Comparison of ENCODE assay signal across 26 cellular contexts in genomic region chr10:3397231-3397630, GRCh38.
A peak's percentile ranks its signal among the peaks of the same experiment; 100 is the strongest.
DNase-seq lines count a peak whose midpoint lies in the region; FAIRE-seq and TF ChIP-seq lines count a peak whose summit lies in the region.
"Had no signal": no experiment of that assay in that cellular context is flagged by ENCODE, and none has a peak within 500 bp of the region (broad histone marks: within the 10 kb centered on the region; RNA-seq: fewer than 3 reads in every experiment).

No MANE protein-coding gene starts in this region.

- CTCF ChIA-PET in OCI-LY7 (lab: Charles Lee; ENCODE audit: unreplicated experiment): no interaction called here

- H4K91ac ChIP-seq in neuronal stem cell (ENCODE audit: low read depth, low read length, poor library complexity): no peak overlapping the region

- peak overlapping the region; percentile 38 for H2BK120ac ChIP-seq in neuronal stem cell (ENCODE audit: low read depth, low read length)

- no peak overlapping the region for H3K9ac ChIP-seq in neuronal stem cell (ENCODE audit: low read depth, low read length, poor library complexity)
- H3K9ac ChIP-seq: KMS-11 had no signal

- H2AK5ac ChIP-seq in neuronal stem cell (ENCODE audit: low read depth, low read length): no peak overlapping the region

- DNase-seq in Caki2 (ENCODE audit: low read depth) (peak; percentile 46), HT1080 (ENCODE audit: low read depth) (peak; percentile 27), bronchial epithelial cell (ENCODE audit: low read depth) (peak; percentile 51), neuronal stem cell (ENCODE audit: low spot score) (no peak), T-helper 9 cell (no peak), MV-4-11 (lab: John Stamatoyannopoulos, UW) (no peak), OCI-LY7 (ENCODE audit: low spot score) (no peak)
- DNase-seq: activated CD4-positive, alpha-beta T cell treated with anti-CD3 and anti-CD28 coated beads, Interleukin-2, amount 50 U/mL, for 1 hour; activated CD8-positive, alpha-beta memory T cell treated with anti-CD3 and anti-CD28 coated beads, Interleukin-2, amount 50 U/mL, for 4 hours; activated effector memory CD4-positive, alpha-beta T cell treated with Interleukin-2 at 50 U/mL for 16 hours; CD4-positive, alpha-beta T cell; DMS79; endodermal cell; mesendoderm; NCI-H1694 treated with DMSO at 0.1 percent for 48 hours; NCI-H69; ovary; right cardiac atrium; SIG-M5; stimulated activated CD4-positive, alpha-beta T cell treated with anti-CD3 and anti-CD28 coated beads, Interleukin-15, amount 100 ng/mL, for 24 hours; stimulated activated CD8-positive, alpha-beta memory T cell treated with anti-CD3 and anti-CD28 coated beads, Interleukin-4, amount 100 ng/mL, for 48 hours; substantia nigra had no signal

- no peaks in the 10 kb centered on the region for H3K9me2 ChIP-seq in OCI-LY7 (ENCODE audit: insufficient read depth, low read length)

- no TSS peak for BruUV-seq in OCI-LY7 (replicated peaks; lab: Mats Ljungman, UMichigan)

- in situ Hi-C loops in Caki2 (cut with HindIII; ENCODE audit: low pct_unique_long_range_greater_than_20kb, low sequenced_read_pairs): no loop called here

- H3K27me3 ChIP-seq in bronchial epithelial cell (ENCODE audit: control insufficient read depth, insufficient read depth, low read length) (no peaks in the 10 kb centered on the region), neuronal stem cell (ENCODE audit: control insufficient read depth in 3 of 3, insufficient read depth in 3 of 3, low read depth in 1 of 3, low read length in 3 of 3) (no peaks in the 10 kb centered on the region)
- H3K27me3 ChIP-seq: ovary had no signal

- H3K36me3 ChIP-seq in bronchial epithelial cell (ENCODE audit: control insufficient read depth, insufficient read depth, low read length) (no peaks in the 10 kb centered on the region), neuronal stem cell (replicated peaks in 1 of 2; ENCODE audit: control insufficient read depth in 2 of 2, insufficient read depth in 2 of 2, low read length in 2 of 2) (no peaks in the 10 kb centered on the region), OCI-LY7 (ENCODE audit: insufficient read depth, low read length) (no peaks in the 10 kb centered on the region)
- H3K36me3 ChIP-seq: ovary had no signal

- H3K4me3 ChIP-seq in bronchial epithelial cell (ENCODE audit: low read depth, low read length): no peak overlapping the region
- no peak overlapping the region for H3K4me3 ChIP-seq in neuronal stem cell (ENCODE audit: low read length in 2 of 2)
- H3K4me3 ChIP-seq in OCI-LY7 (ENCODE audit: low read depth, low read length, poor library complexity, severe bottlenecking): no peak overlapping the region
- H3K4me3 ChIP-seq: coronary artery, ovary had no signal

- no CpG with 5 or more reads among the region's 4 CpGs for WGBS in neuronal stem cell (ENCODE audit: extremely low coverage in 2 of 2, insufficient read length in 2 of 2, insufficient replicate concordance in 1 of 2), 2 donors

- H2BK12ac ChIP-seq in neuronal stem cell (ENCODE audit: low read length): no peak overlapping the region

- H2AFZ ChIP-seq in neuronal stem cell (ENCODE audit: low read length) (no peak overlapping the region), OCI-LY7 (ENCODE audit: low read length) (no peak overlapping the region)

- no peak overlapping the region for H3K27ac ChIP-seq in neuronal stem cell (replicated peaks; ENCODE audit: low read length)
- no peak overlapping the region for H3K27ac ChIP-seq in OCI-LY7 (ENCODE audit: low read depth, low read length, poor library complexity, severe bottlenecking)
- H3K27ac ChIP-seq: coronary artery, KMS-11, ovary had no signal

- H4K20me1 ChIP-seq in OCI-LY7 (ENCODE audit: insufficient read depth, low read length): no peaks in the 10 kb centered on the region

- H3K4ac ChIP-seq in neuronal stem cell (ENCODE audit: low read length): no peak overlapping the region

- H2BK5ac ChIP-seq in neuronal stem cell (ENCODE audit: low read length): no peak overlapping the region

- POLR2A ChIA-PET in OCI-LY7 (lab: Charles Lee): no interaction called here

- H4K8ac ChIP-seq in neuronal stem cell (ENCODE audit: low read depth, low read length): no peak overlapping the region

- H3K14ac ChIP-seq in neuronal stem cell (ENCODE audit: low read length): no peak overlapping the region

- peak overlapping the region; percentile 45 for H3K18ac ChIP-seq in neuronal stem cell (ENCODE audit: low read length)

- no peaks in the 10 kb centered on the region for H3K79me2 ChIP-seq in OCI-LY7 (ENCODE audit: insufficient read depth, low read depth, low read length)

- H3K79me1 ChIP-seq in neuronal stem cell (ENCODE audit: low read depth, low read length): no peaks in the 10 kb centered on the region

- intact Hi-C loops in OCI-LY7 (cut with micrococcal nuclease; ENCODE audit: unreplicated experiment): no loop called here

- peak overlapping the region; percentile 44 for H2BK15ac ChIP-seq in neuronal stem cell (ENCODE audit: low read length)

- no peak overlapping the region for H3K4me2 ChIP-seq in neuronal stem cell (ENCODE audit: insufficient read depth, low read length, poor library complexity, severe bottlenecking)
- H3K4me2 ChIP-seq in OCI-LY7 (ENCODE audit: low read length): no peak overlapping the region
- H3K4me2 ChIP-seq: KMS-11 had no signal

- TF ChIP-seq CTCF in bronchial epithelial cell (IDR thresholded peaks at IDR 0.05; ENCODE audit: insufficient read depth, low read length, severe bottlenecking) (no peak), OCI-LY7 (conservative IDR thresholded peaks at IDR 0.05; ENCODE audit: low read length) (no peak)

- H3K4me1 ChIP-seq in neuronal stem cell (ENCODE audit: control insufficient read depth in 2 of 2, insufficient read depth in 1 of 2, low read depth in 1 of 2, low read length in 2 of 2): peaks cover 9 to 11% of the 10 kb centered on the region in 2 donors
- no peaks in the 10 kb centered on the region for H3K4me1 ChIP-seq in OCI-LY7 (ENCODE audit: insufficient read depth, low read length, poor library complexity, severe bottlenecking)

- no peak overlapping the region for H3K23ac ChIP-seq in neuronal stem cell (ENCODE audit: low read depth, low read length, poor library complexity)

- H3K9me3 ChIP-seq in neuronal stem cell (replicated peaks in 1 of 2; ENCODE audit: control insufficient read depth in 2 of 2, insufficient read depth in 1 of 2, low read depth in 1 of 2, low read length in 2 of 2) (peaks cover 0 to 6% of the 10 kb centered on the region in 2 donors), OCI-LY7 (ENCODE audit: low read length) (no peaks in the 10 kb centered on the region)
- H3K9me3 ChIP-seq: ovary had no signal

- FAIRE-seq in bronchial epithelial cell (lab: Jason Lieb, UNC): no peak
- FAIRE-seq: GM12892, urothelium cell line had no signal

Comparison
In these comparisons a context has a peak if more than half of its experiments do, and no peak if none do; other contexts are left out.
1. DNase-seq: peak in Caki2 (single experiment), HT1080 (single experiment) and bronchial epithelial cell (single experiment); none in neuronal stem cell (single experiment), T-helper 9 cell (single experiment), MV-4-11 (single experiment) and OCI-LY7 (single experiment).